ENCODE assay signal across 29 cellular contexts in genomic region chr12:86774841-86775386, GRCh38.
DNase-seq lines count a peak whose midpoint lies in the region; ATAC-seq and TF ChIP-seq lines count a peak whose summit lies in the region.
"Had no signal": no experiment of that assay in that cellular context is flagged by ENCODE, and none has a peak within 500 bp of the region (broad histone marks: within the 10 kb centered on the region; RNA-seq: fewer than 3 reads in every experiment).

No MANE protein-coding gene starts in this region.

- H3K4me3 ChIP-seq in choroid plexus epithelial cell (ENCODE audit: low read depth, low read length), result no peak overlapping the region
- H3K4me3 ChIP-seq: BLaER1, breast epithelium, GM12878, left ventricle myocardium inferior, ovary, right atrium auricular region, spleen, suprapubic skin had no signal

- no peak for ATAC-seq in HG03442 (IDR thresholded peaks at IDR 0.05; ENCODE audit: unreplicated experiment)
- ATAC-seq: activated T-cell treated with anti-CD3 and anti-CD28 coated beads, Interleukin-2, amount 50 U/mL, for 4 hours; GM12878; naive thymus-derived CD8-positive, alpha-beta T cell; stimulated activated memory B cell treated with anti-CD40 and anti-IgM and Interleukin-4, amounts not matched to agents 10 μg/mL and 1 μg/mL and 100 μg/mL, for 72 hours had no signal

- DNase-seq in AG08396 (ENCODE audit: low spot score) (peak; percentile 2), LHCN-M2 (ENCODE audit: low read depth) (peak; percentile 33), choroid plexus epithelial cell (ENCODE audit: low read depth) (peak; percentile 54), iris pigment epithelial cell (ENCODE audit: low read depth) (peak; percentile 53), dermis blood vessel endothelial cell (no peak), NOMO-1 (lab: John Stamatoyannopoulos, UW; ENCODE audit: unreplicated experiment in 2 of 2) (no peak), NCI-H82 treated with DMSO at 0.1 percent for 48 hours (lab: John Stamatoyannopoulos, UW; ENCODE audit: unreplicated experiment) (no peak)
- DNase-seq: activated T-cell treated with anti-CD3 and anti-CD28 coated beads, Interleukin-2, amount 50 U/mL, for 4 hours; Caco-2; cortex of kidney; DND-41; foreskin melanocyte; HFFc6; immature natural killer cell; KG1; left ventricle myocardium inferior; naive thymus-derived CD8-positive, alpha-beta T cell; NCI-H2171; NCI-H524 treated with DMSO at 0.1 percent for 48 hours; ovary; spleen; stimulated activated CD4-positive, alpha-beta T cell treated with anti-CD3 and anti-CD28 coated beads, Interleukin-2, amount 100 ng/mL, for 48 hours had no signal

- TF ChIP-seq CTCF in choroid plexus epithelial cell (conservative IDR thresholded peaks at IDR 0.05; ENCODE audit: low read depth, low read length), result no peak

Comparison
In these comparisons a context has a peak if more than half of its experiments do, and no peak if none do; other contexts are left out.
1. DNase-seq: peak in AG08396 (single experiment), LHCN-M2 (single experiment), choroid plexus epithelial cell (single experiment) and iris pigment epithelial cell (single experiment); none in dermis blood vessel endothelial cell (single experiment), NOMO-1 (0 of 2) and NCI-H82 treated with DMSO at 0.1 percent for 48 hours (single experiment).